Comparison of ENCODE assay signal across 1 cellular context in genomic region chr10:122420624-122421007, GRCh38.
TF ChIP-seq lines count a peak whose summit lies in the region.

No MANE protein-coding gene starts in this region.

TF ChIP-seq in IMR-90, 13 proteins besides CTCF, POLR2A, EP300 and RAD21:
- TF ChIP-seq CHD1 (IDR thresholded peaks at IDR 0.05; ENCODE audit: low read depth, low read length) (no peak), FOS (IDR thresholded peaks at IDR 0.05; ENCODE audit: low read depth, low read length) (no peak), SMC3 (IDR thresholded peaks at IDR 0.05; ENCODE audit: low read depth, low read length) (no peak), CEBPB (IDR thresholded peaks at IDR 0.05; ENCODE audit: low read depth, low read length) (no peak), NFE2L2 (IDR thresholded peaks at IDR 0.05; ENCODE audit: low read depth, low read length) (no peak), MXI1 (IDR thresholded peaks at IDR 0.05; ENCODE audit: borderline replicate concordance, low read depth, low read length) (no peak), MAZ (IDR thresholded peaks at IDR 0.05; ENCODE audit: borderline replicate concordance, low read depth, low read length) (no peak), RCOR1 (IDR thresholded peaks at IDR 0.05; ENCODE audit: insufficient replicate concordance, low read length) (no peak), USF2 (IDR thresholded peaks at IDR 0.05; ENCODE audit: low read depth, low read length) (no peak), RFX5 (IDR thresholded peaks at IDR 0.05; ENCODE audit: low read depth, low read length) (no peak), MAFK (IDR thresholded peaks at IDR 0.05; ENCODE audit: low read depth, low read length) (no peak), BHLHE40 (IDR thresholded peaks at IDR 0.05; ENCODE audit: low read depth, low read length) (no peak)
- TF ChIP-seq, protein P1, sequence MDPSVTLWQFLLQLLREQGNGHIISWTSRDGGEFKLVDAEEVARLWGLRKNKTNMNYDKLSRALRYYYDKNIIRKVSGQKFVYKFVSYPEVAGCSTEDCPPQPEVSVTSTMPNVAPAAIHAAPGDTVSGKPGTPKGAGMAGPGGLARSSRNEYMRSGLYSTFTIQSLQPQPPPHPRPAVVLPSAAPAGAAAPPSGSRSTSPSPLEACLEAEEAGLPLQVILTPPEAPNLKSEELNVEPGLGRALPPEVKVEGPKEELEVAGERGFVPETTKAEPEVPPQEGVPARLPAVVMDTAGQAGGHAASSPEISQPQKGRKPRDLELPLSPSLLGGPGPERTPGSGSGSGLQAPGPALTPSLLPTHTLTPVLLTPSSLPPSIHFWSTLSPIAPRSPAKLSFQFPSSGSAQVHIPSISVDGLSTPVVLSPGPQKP (IDR thresholded peaks at IDR 0.05; ENCODE audit: borderline replicate concordance, low read depth, low read length) = no peak
